24 cellular contexts compared by ENCODE assay signal in genomic region chr4:94801016-94801415, GRCh38.
"Had no signal": no experiment of that assay in that cellular context is flagged by ENCODE, and none has a peak within 500 bp of the region (broad histone marks: within the 10 kb centered on the region; RNA-seq: fewer than 3 reads in every experiment).

No MANE protein-coding gene starts in this region.

- H3K36me3 Mint-ChIP-seq: naive thymus-derived CD4-positive, alpha-beta T cell; stimulated activated effector memory CD8-positive, alpha-beta T cell treated with anti-CD3 and anti-CD28 coated beads, Interleukin-12 subunit alpha, Interleukin-12 subunit beta, amount 100 ng/mL, for 72 hours; stimulated activated naive B cell treated with anti-CD40 and anti-IgM and Interleukin-4, amounts not matched to agents 10 μg/mL and 1 μg/mL and 100 μg/mL, for 72 hours had no signal

- H3K4me3 Mint-ChIP-seq: naive thymus-derived CD4-positive, alpha-beta T cell; nephron; neural progenitor cell; stimulated activated effector memory CD8-positive, alpha-beta T cell treated with anti-CD3 and anti-CD28 coated beads, Interleukin-12 subunit alpha, Interleukin-12 subunit beta, amount 100 ng/mL, for 72 hours; stimulated activated naive B cell treated with anti-CD40 and anti-IgM and Interleukin-4, amounts not matched to agents 10 μg/mL and 1 μg/mL and 100 μg/mL, for 72 hours; stimulated activated naive CD8-positive, alpha-beta T cell treated with anti-CD3 and anti-CD28 coated beads, Interleukin-15, Interleukin-2, amounts not matched to agents 100 ng/mL and 50 ng/mL, for 24 hours had no signal

- H3K27me3 Mint-ChIP-seq: progenitor cell of endocrine pancreas; stimulated activated naive CD8-positive, alpha-beta T cell treated with anti-CD3 and anti-CD28 coated beads, Interleukin-15, Interleukin-2, amounts not matched to agents 100 ng/mL and 50 ng/mL, for 24 hours had no signal

- H3K4me1 Mint-ChIP-seq: naive thymus-derived CD4-positive, alpha-beta T cell; stimulated activated effector memory CD8-positive, alpha-beta T cell treated with anti-CD3 and anti-CD28 coated beads, Interleukin-12 subunit alpha, Interleukin-12 subunit beta, amount 100 ng/mL, for 72 hours; stimulated activated naive B cell treated with anti-CD40 and anti-IgM and Interleukin-4, amounts not matched to agents 10 μg/mL and 1 μg/mL and 100 μg/mL, for 72 hours had no signal

- ATAC-seq: naive thymus-derived CD4-positive, alpha-beta T cell; psoas muscle; right cardiac atrium; right lobe of liver; stimulated activated effector memory CD8-positive, alpha-beta T cell treated with anti-CD3 and anti-CD28 coated beads, Interleukin-12 subunit alpha, Interleukin-12 subunit beta, amount 100 ng/mL, for 72 hours; stimulated activated naive B cell treated with anti-CD40 and anti-IgM and Interleukin-4, amounts not matched to agents 10 μg/mL and 1 μg/mL and 100 μg/mL, for 72 hours had no signal

- H3K9me3 Mint-ChIP-seq: neural progenitor cell; stimulated activated effector memory CD8-positive, alpha-beta T cell treated with anti-CD3 and anti-CD28 coated beads, Interleukin-12 subunit alpha, Interleukin-12 subunit beta, amount 100 ng/mL, for 72 hours; stimulated activated naive B cell treated with anti-CD40 and anti-IgM and Interleukin-4, amounts not matched to agents 10 μg/mL and 1 μg/mL and 100 μg/mL, for 72 hours; stimulated activated naive CD8-positive, alpha-beta T cell treated with anti-CD3 and anti-CD28 coated beads, Interleukin-15, Interleukin-2, amounts not matched to agents 100 ng/mL and 50 ng/mL, for 24 hours had no signal

- H3K27ac Mint-ChIP-seq: naive thymus-derived CD4-positive, alpha-beta T cell; nephron; neural progenitor cell; progenitor cell of endocrine pancreas; stimulated activated effector memory CD8-positive, alpha-beta T cell treated with anti-CD3 and anti-CD28 coated beads, Interleukin-12 subunit alpha, Interleukin-12 subunit beta, amount 100 ng/mL, for 72 hours; stimulated activated naive B cell treated with anti-CD40 and anti-IgM and Interleukin-4, amounts not matched to agents 10 μg/mL and 1 μg/mL and 100 μg/mL, for 72 hours; stimulated activated naive CD8-positive, alpha-beta T cell treated with anti-CD3 and anti-CD28 coated beads, Interleukin-15, Interleukin-2, amounts not matched to agents 100 ng/mL and 50 ng/mL, for 24 hours had no signal

- DNase-seq: naive thymus-derived CD4-positive, alpha-beta T cell; occipital lobe; ovary; posterior cingulate gyrus; psoas muscle; right cardiac atrium; right lobe of liver; sigmoid colon; small intestine; stimulated activated CD4-positive, alpha-beta T cell treated with anti-CD3 and anti-CD28 coated beads, Interleukin-15, amount 100 ng/mL, for 24 hours; stimulated activated CD4-positive, alpha-beta T cell treated with anti-CD3 and anti-CD28 coated beads, Interleukin-2, amount 100 ng/mL, for 24 hours; stimulated activated CD4-positive, alpha-beta T cell treated with anti-CD3 and anti-CD28 coated beads, Interleukin-2, amount 100 ng/mL, for 48 hours; stimulated activated CD4-positive, alpha-beta T cell treated with anti-CD3 and anti-CD28 coated beads, Interleukin-4, amount 100 ng/mL, for 24 hours; stimulated activated naive B cell treated with anti-CD40 and anti-IgM and Interleukin-4, amounts not matched to agents 10 μg/mL and 1 μg/mL and 100 μg/mL, for 72 hours; stimulated activated naive CD4-positive, alpha-beta T cell treated with Interleukin-2 at 50 U/mL for 16 hours; stomach; thyroid gland; trophoblast cell; upper lobe of left lung had no signal
